In the genomic region with DNA sequence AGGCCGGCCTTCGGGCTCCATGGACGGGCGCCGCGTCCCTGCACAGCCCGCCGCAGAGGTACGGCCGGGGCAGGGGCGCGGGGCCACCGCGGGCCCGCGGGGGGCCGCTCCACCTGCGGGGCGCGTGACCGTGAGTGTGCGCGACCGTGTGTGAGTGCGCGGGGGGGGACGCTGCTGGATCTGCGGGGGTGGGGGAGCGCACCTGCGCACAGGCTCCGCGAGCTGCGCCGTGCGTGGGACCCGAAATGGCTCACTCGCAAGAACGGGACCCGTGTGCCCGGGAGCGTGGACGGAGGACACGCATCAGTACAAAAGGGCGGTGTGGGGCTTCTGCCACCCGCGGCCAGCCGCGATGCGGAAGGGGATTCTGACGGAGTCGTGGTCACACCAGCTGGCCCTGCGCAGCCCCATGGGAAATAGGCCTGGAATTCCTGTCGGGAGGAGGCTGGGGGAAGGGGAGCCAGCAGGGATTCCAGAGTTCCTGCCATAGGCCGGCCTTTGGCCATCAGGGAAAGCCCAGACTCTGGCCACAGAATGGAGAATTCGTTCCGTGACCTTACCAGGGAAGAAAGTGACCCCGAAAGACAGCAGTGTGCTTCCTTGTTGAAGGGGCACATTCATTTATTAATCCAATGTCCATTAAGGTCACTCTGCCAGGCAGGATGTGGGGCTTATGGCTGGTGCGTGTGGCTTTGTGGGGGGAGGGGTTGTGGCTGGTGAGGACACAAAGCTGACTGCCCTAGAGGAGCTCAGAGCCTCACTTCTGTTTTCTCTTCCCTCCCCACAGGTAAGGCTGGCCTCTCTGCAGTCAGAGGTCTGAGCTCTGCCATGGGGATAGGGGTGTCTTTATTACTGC, we compare ENCODE assay signal across 9 cellular contexts. TPM values are rescaled to one million over a fixed set of nuclear protein-coding genes. Genes with fewer than 3 reads are reported as not detected.
DNase-seq lines count a peak whose midpoint lies in the region; ATAC-seq and TF ChIP-seq lines count a peak whose summit lies in the region.
"Had no signal": no experiment of that assay in that cellular context is flagged by ENCODE, and none has a peak within 500 bp of the region (broad histone marks: within the 10 kb centered on the region; RNA-seq: fewer than 3 reads in every experiment).

No MANE protein-coding gene starts in this region.

- H3K9me3 ChIP-seq in osteoblast (ENCODE audit: low read depth, low read length): no peaks in the 10 kb centered on the region

- H3K4me3 ChIP-seq in osteoblast (ENCODE audit: insufficient read depth, low read length): peak overlapping the region; percentile 93

- no peak for TF ChIP-seq CTCF in osteoblast (IDR thresholded peaks at IDR 0.05; ENCODE audit: extremely low read depth, low read depth, low read length)

- H3K36me3 ChIP-seq in osteoblast (ENCODE audit: insufficient read depth, low read length): peaks cover 23% of the 10 kb centered on the region

- H3K79me2 ChIP-seq in osteoblast (ENCODE audit: insufficient read depth, low read length): peaks cover 46% of the 10 kb centered on the region

- intact Hi-C loops in posterior vena cava (cut with DNase I): no loop called here

- peak in 8 of 14 donors; percentile 57 to 83 (median 73) for DNase-seq in C1 segment of cervical spinal cord (lab: John Stamatoyannopoulos, UW)
- DNase-seq in activated naive CD4-positive, alpha-beta T cell treated with anti-CD3 and anti-CD28 coated beads, Interleukin-2, amount 50 U/mL, for 16 hours: peak; percentile 77
- DNase-seq in germinal center (ENCODE audit: low spot score): peak; percentile 69
- DNase-seq in osteoblast (ENCODE audit: insufficient read length, low spot score, missing footprints): peak; percentile 98
- DNase-seq in posterior vena cava (ENCODE audit: low spot score): no peak

- peaks cover 27% of the 10 kb centered on the region for H4K20me1 ChIP-seq in osteoblast (ENCODE audit: insufficient read depth, low read length)

- H3K4me1 ChIP-seq in osteoblast (ENCODE audit: insufficient read depth, low read length): peaks cover 24% of the 10 kb centered on the region

- H3K27ac ChIP-seq in osteoblast (ENCODE audit: low read depth, low read length): peak overlapping the region; percentile 86

- H3K27me3 ChIP-seq in osteoblast (ENCODE audit: insufficient read depth, low read length): no peaks in the 10 kb centered on the region

- TF ChIP-seq POLR2A in GM19099 (IDR thresholded peaks at IDR 0.05; ENCODE audit: extremely low read depth, insufficient read length, low read depth): peak; percentile 50

- ATAC-seq in HG03280 (IDR thresholded peaks at IDR 0.05; ENCODE audit: unreplicated experiment): peak; percentile 36

- H2AFZ ChIP-seq in osteoblast (ENCODE audit: low read length): peak overlapping the region; percentile 92

- peak overlapping the region; percentile 100 for H3K4me2 ChIP-seq in osteoblast (ENCODE audit: insufficient read depth, low read length)

TF ChIP-seq in PFSK-1, 5 proteins besides CTCF, POLR2A, EP300 and RAD21:
- TF ChIP-seq, protein P1, sequence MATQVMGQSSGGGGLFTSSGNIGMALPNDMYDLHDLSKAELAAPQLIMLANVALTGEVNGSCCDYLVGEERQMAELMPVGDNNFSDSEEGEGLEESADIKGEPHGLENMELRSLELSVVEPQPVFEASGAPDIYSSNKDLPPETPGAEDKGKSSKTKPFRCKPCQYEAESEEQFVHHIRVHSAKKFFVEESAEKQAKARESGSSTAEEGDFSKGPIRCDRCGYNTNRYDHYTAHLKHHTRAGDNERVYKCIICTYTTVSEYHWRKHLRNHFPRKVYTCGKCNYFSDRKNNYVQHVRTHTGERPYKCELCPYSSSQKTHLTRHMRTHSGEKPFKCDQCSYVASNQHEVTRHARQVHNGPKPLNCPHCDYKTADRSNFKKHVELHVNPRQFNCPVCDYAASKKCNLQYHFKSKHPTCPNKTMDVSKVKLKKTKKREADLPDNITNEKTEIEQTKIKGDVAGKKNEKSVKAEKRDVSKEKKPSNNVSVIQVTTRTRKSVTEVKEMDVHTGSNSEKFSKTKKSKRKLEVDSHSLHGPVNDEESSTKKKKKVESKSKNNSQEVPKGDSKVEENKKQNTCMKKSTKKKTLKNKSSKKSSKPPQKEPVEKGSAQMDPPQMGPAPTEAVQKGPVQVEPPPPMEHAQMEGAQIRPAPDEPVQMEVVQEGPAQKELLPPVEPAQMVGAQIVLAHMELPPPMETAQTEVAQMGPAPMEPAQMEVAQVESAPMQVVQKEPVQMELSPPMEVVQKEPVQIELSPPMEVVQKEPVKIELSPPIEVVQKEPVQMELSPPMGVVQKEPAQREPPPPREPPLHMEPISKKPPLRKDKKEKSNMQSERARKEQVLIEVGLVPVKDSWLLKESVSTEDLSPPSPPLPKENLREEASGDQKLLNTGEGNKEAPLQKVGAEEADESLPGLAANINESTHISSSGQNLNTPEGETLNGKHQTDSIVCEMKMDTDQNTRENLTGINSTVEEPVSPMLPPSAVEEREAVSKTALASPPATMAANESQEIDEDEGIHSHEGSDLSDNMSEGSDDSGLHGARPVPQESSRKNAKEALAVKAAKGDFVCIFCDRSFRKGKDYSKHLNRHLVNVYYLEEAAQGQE (IDR thresholded peaks at IDR 0.05; ENCODE audit: insufficient read depth in 1 of 2, low read depth in 2 of 2, low read length in 2 of 2): no peak
- TF ChIP-seq FOXP2 (optimal IDR thresholded peaks at IDR 0.05; ENCODE audit: borderline replicate concordance, extremely low read depth, extremely low read length, insufficient read depth): peak; percentile 65
- TF ChIP-seq POLR2AphosphoS5 (IDR thresholded peaks at IDR 0.05; ENCODE audit: low read depth, low read length): 0 out of 2 replicates have a peak, but pooled peaks have one; percentile 7

RNA-seq across cellular contexts. Expression of a gene that starts 0.5 kb away (rescaled TPM):
- 151 TPM for polyA plus RNA-seq in PFSK-1 (2012; ENCODE audit: insufficient read length, low read depth)
- total RNA-seq in osteoblast (53.6 and 57.5 TPM in 2 replicates), posterior vena cava (10 to 100 TPM; 48.9 to 50.5 TPM)

RNA-seq across cellular contexts. Expression of a gene that starts 10.0 kb away (rescaled TPM):
- 13.5 TPM for polyA plus RNA-seq in PFSK-1 (2012; ENCODE audit: insufficient read length, low read depth)
- total RNA-seq in osteoblast (5.0 and 6.2 TPM in 2 replicates), posterior vena cava (1 to 10 TPM; 4.6 to 5.0 TPM)

RNA-seq across cellular contexts. Expression of a gene that starts 27.7 kb away (rescaled TPM):
- not detected for polyA plus RNA-seq in PFSK-1 (2012; ENCODE audit: insufficient read length, low read depth)
- total RNA-seq in osteoblast: 18.3 and 26.1 TPM in 2 replicates
- 100 to 1,000 TPM; 123 to 153 TPM for total RNA-seq in posterior vena cava
- total RNA-seq: activated CD8-positive, alpha-beta memory T cell treated with anti-CD3 and anti-CD28 coated beads for 36 hours had no signal

RNA-seq across cellular contexts. Expression of a gene that starts 45.8 kb away (rescaled TPM):
- 0.05 TPM for polyA plus RNA-seq in PFSK-1 (2012; ENCODE audit: insufficient read length, low read depth)
- total RNA-seq in osteoblast: 1.8 and 3.8 TPM in 2 replicates
- total RNA-seq in posterior vena cava: 1 to 10 TPM in 1 of 2 donors, under 1 TPM in 1; 1.00 to 1.7 TPM

RNA-seq across cellular contexts. Expression of a gene that starts 46.0 kb away (rescaled TPM):
- polyA plus RNA-seq in PFSK-1 (2012; ENCODE audit: insufficient read length, low read depth): not detected
- total RNA-seq in osteoblast (1.8 and 4.0 TPM in 2 replicates), posterior vena cava (1 to 10 TPM; 2.2 to 2.6 TPM)
